In genomic region chr4:83013931-83014330, GRCh38 we compare ENCODE assay signal across 10 cellular contexts. TPM values are rescaled to one million over a fixed set of nuclear protein-coding genes. Genes with fewer than 3 reads are reported as not detected.
DNase-seq lines count a peak whose midpoint lies in the region; ATAC-seq, FAIRE-seq and TF ChIP-seq lines count a peak whose summit lies in the region.
"Had no signal": no experiment of that assay in that cellular context is flagged by ENCODE, and none has a peak within 500 bp of the region (broad histone marks: within the 10 kb centered on the region; RNA-seq: fewer than 3 reads in every experiment).

No MANE protein-coding gene starts in this region.

- H3K27me3 ChIP-seq in heart left ventricle (no peaks in the 10 kb centered on the region), right lobe of liver (no peaks in the 10 kb centered on the region), upper lobe of left lung (no peaks in the 10 kb centered on the region), small intestine (ENCODE audit: control insufficient read depth in 2 of 2, insufficient read depth in 2 of 2, low read length in 2 of 2) (no peaks in the 10 kb centered on the region), ovary (no peaks in the 10 kb centered on the region)

- no peaks in the 10 kb centered on the region for H3K9me3 ChIP-seq in heart left ventricle
- no peaks in the 10 kb centered on the region for H3K9me3 ChIP-seq in right lobe of liver
- H3K9me3 ChIP-seq in upper lobe of left lung: no peaks in the 10 kb centered on the region
- H3K9me3 ChIP-seq in small intestine (ENCODE audit: control insufficient read depth, low read depth): no peaks in the 10 kb centered on the region
- H3K9me3 ChIP-seq in ovary: no peaks in the 10 kb centered on the region

- peaks cover 0 to 36% (median 17%) of the 10 kb centered on the region in 12 donors for H3K4me1 ChIP-seq in heart left ventricle
- H3K4me1 ChIP-seq in right lobe of liver: peaks cover 0 to 22% (median 10%) of the 10 kb centered on the region in 4 donors
- H3K4me1 ChIP-seq in upper lobe of left lung: peaks cover 23 to 34% (median 25%) of the 10 kb centered on the region in 4 donors
- peaks cover 0 to 4% of the 10 kb centered on the region in 2 donors for H3K4me1 ChIP-seq in small intestine (ENCODE audit: control insufficient read depth in 2 of 2, insufficient read depth in 1 of 2, low read depth in 1 of 2, low read length in 1 of 2)
- H3K4me1 ChIP-seq in ovary (ENCODE audit: insufficient read depth): no peaks in the 10 kb centered on the region

- H3K36me3 Mint-ChIP-seq in activated CD4-positive, alpha-beta memory T cell treated with anti-CD3 and anti-CD28 coated beads for 36 hours: peaks cover 5% of the 10 kb centered on the region

- DNase-seq in heart left ventricle (no peak), cardiac septum (ENCODE audit: low spot score) (no peak), right lobe of liver (no peak), upper lobe of left lung (no peak), small intestine (no peak), ovary (no peak)
- no peak for DNase-seq in activated CD4-positive, alpha-beta memory T cell treated with anti-CD3 and anti-CD28 coated beads for 36 hours
- DNase-seq: central memory CD4-positive, alpha-beta T cell; occipital lobe had no signal

- POLR2A ChIA-PET in activated CD4-positive, alpha-beta memory T cell treated with anti-CD3 and anti-CD28 coated beads for 36 hours (lab: Charles Lee): interaction anchor here (0.8 kb wide), 1 partner anchor 123 kb away, joined by 3 read pairs; the partner anchor contains the start of gene SEC31A

- H3K4me3 Mint-ChIP-seq in activated CD4-positive, alpha-beta memory T cell treated with anti-CD3 and anti-CD28 coated beads for 36 hours: peak overlapping the region; percentile 92

- H3K4me3 ChIP-seq in heart left ventricle (peak overlapping the region in 8 of 12 donors; percentile 61 to 94 (median 73)), right lobe of liver (peak overlapping the region in 2 of 3 donors; percentile 70 to 85), upper lobe of left lung (peak overlapping the region in 3 of 4 donors; percentile 65 to 92 (median 82)), small intestine (ENCODE audit: low read depth in 1 of 2, low read length in 2 of 2) (no peak overlapping the region), ovary (no peak overlapping the region)

- H3K9me3 Mint-ChIP-seq in activated CD4-positive, alpha-beta memory T cell treated with anti-CD3 and anti-CD28 coated beads for 36 hours: no peaks in the 10 kb centered on the region

- H3K27ac Mint-ChIP-seq in activated CD4-positive, alpha-beta memory T cell treated with anti-CD3 and anti-CD28 coated beads for 36 hours: no peak overlapping the region

- CTCF ChIA-PET in activated CD4-positive, alpha-beta memory T cell treated with anti-CD3 and anti-CD28 coated beads for 36 hours (lab: Charles Lee): interaction anchor here (1.2 to 1.9 kb wide), 2 partner anchors 21 to 61 kb away, joined by 3 to 12 read pairs; partner anchors contain the start of gene COPS4

- TF ChIP-seq POLR2A in heart left ventricle (IDR thresholded peaks at IDR 0.05): no peak
- no peak for TF ChIP-seq POLR2A in right lobe of liver (IDR thresholded peaks at IDR 0.05)
- no peak for TF ChIP-seq POLR2A in upper lobe of left lung (IDR thresholded peaks at IDR 0.05)
- TF ChIP-seq POLR2A in ovary (IDR thresholded peaks at IDR 0.05): no peak

- H3K36me3 ChIP-seq in heart left ventricle (no peaks in the 10 kb centered on the region), right lobe of liver (no peaks in the 10 kb centered on the region), upper lobe of left lung (no peaks in the 10 kb centered on the region), small intestine (ENCODE audit: control insufficient read depth in 2 of 2, insufficient read depth in 2 of 2, low read length in 2 of 2) (no peaks in the 10 kb centered on the region), ovary (no peaks in the 10 kb centered on the region)

- TF ChIP-seq EP300 in upper lobe of left lung (IDR thresholded peaks at IDR 0.05): no peak
- no peak for TF ChIP-seq EP300 in ovary (IDR thresholded peaks at IDR 0.05)

- peak overlapping the region in 11 of 12 donors; percentile 62 to 95 (median 79) for H3K27ac ChIP-seq in heart left ventricle
- H3K27ac ChIP-seq in right lobe of liver: peak overlapping the region in 2 of 3 donors; percentile 52 to 63
- H3K27ac ChIP-seq in upper lobe of left lung: peak overlapping the region in 2 of 4 donors; percentile 80 to 93
- no peak overlapping the region for H3K27ac ChIP-seq in small intestine (ENCODE audit: low read depth in 1 of 2, low read length in 1 of 2)
- H3K27ac ChIP-seq in ovary: no peak overlapping the region

- no peaks in the 10 kb centered on the region for H3K27me3 Mint-ChIP-seq in activated CD4-positive, alpha-beta memory T cell treated with anti-CD3 and anti-CD28 coated beads for 36 hours

- ATAC-seq in heart left ventricle (no peak), right lobe of liver (no peak), upper lobe of left lung (ENCODE audit: low FRiP score in 2 of 2) (no peak), GM21367 (IDR thresholded peaks at IDR 0.05; ENCODE audit: unreplicated experiment) (no peak)

- no peak for FAIRE-seq in small intestine (lab: Jason Lieb, UNC)

- H3K4me1 Mint-ChIP-seq in activated CD4-positive, alpha-beta memory T cell treated with anti-CD3 and anti-CD28 coated beads for 36 hours (ENCODE audit: low read depth): peaks cover 28% of the 10 kb centered on the region

- intact Hi-C loops in heart left ventricle (cut with DNase I) (loop anchor here in 9 of 10 donors (1.0 to 10.0 kb wide), 10 partner anchors 20 to 642 kb away; partner anchors contain the start of genes THAP9 (in 6 of the 9), COPS4 (in 5 of the 9), ENOPH1 (in 1 of the 9) and HNRNPD (in 1 of the 9)), cardiac septum (cut with DNase I) (loop anchor here (1.0 to 10.0 kb wide), 5 partner anchors 20 to 729 kb away; partner anchors contain the start of genes ENOPH1, HNRNPD, HNRNPDL and THAP9), right lobe of liver (cut with DNase I) (no loop called here), ovary (cut with DNase I) (loop anchor here in 3 of 4 donors (5.0 to 10.0 kb wide), 3 partner anchors 109 to 122 kb away; partner anchors contain the start of genes SEC31A (in 2 of the 3) and THAP9 (in 1 of the 3))
- intact Hi-C loops in activated CD4-positive, alpha-beta memory T cell treated with anti-CD3 and anti-CD28 coated beads for 36 hours (cut with micrococcal nuclease): loop anchor here (1.0 to 2.0 kb wide), 6 partner anchors 20 to 270 kb away; partner anchors contain the start of gene COQ2

- TF ChIP-seq CTCF in heart left ventricle (IDR thresholded peaks at IDR 0.05): no peak
- TF ChIP-seq CTCF in right lobe of liver (IDR thresholded peaks at IDR 0.05): no peak
- TF ChIP-seq CTCF in upper lobe of left lung (IDR thresholded peaks at IDR 0.05): no peak
- TF ChIP-seq CTCF in ovary (IDR thresholded peaks at IDR 0.05): no peak

RNA-seq across cellular contexts. Expression of gene LIN54, which starts 3.3 kb away (rescaled TPM):
- total RNA-seq in heart left ventricle: 10 to 100 TPM in 2 of 9 donors, 1 to 10 TPM in 7; 6.3 to 11.4 (median 7.2) TPM
- 1 to 10 TPM; 1.6 to 5.1 TPM for polyA plus RNA-seq in heart left ventricle
- 7.4 TPM for total RNA-seq in cardiac septum
- total RNA-seq in activated CD4-positive, alpha-beta memory T cell treated with anti-CD3 and anti-CD28 coated beads for 36 hours: 10 to 100 TPM; 21.5 to 22.7 TPM
- 1 to 10 TPM; 5.4 to 8.1 (median 6.0) TPM for total RNA-seq in right lobe of liver
- 10 to 100 TPM in 2 of 6 donors, 1 to 10 TPM in 4; 4.2 to 11.7 (median 9.5) TPM for total RNA-seq in upper lobe of left lung
- 1 to 10 TPM; 3.0 to 4.7 (median 3.4) TPM for polyA plus RNA-seq in small intestine
- 10 to 100 TPM in 1 of 7 donors, 1 to 10 TPM in 6; 5.6 to 10.0 (median 8.0) TPM for total RNA-seq in ovary
- 1 to 10 TPM; 3.8 to 7.4 TPM for polyA plus RNA-seq in ovary

RNA-seq across cellular contexts. Expression of gene COPS4, which starts 21.1 kb away (rescaled TPM):
- total RNA-seq in heart left ventricle: 10 to 100 TPM; 47.6 to 67.2 (median 54.5) TPM
- 10 to 100 TPM; 13.0 to 64.5 TPM for polyA plus RNA-seq in heart left ventricle
- 47.1 TPM for total RNA-seq in cardiac septum
- 10 to 100 TPM; 38.5 to 40.6 TPM for total RNA-seq in activated CD4-positive, alpha-beta memory T cell treated with anti-CD3 and anti-CD28 coated beads for 36 hours
- total RNA-seq in right lobe of liver: 10 to 100 TPM; 11.1 to 18.9 (median 14.7) TPM
- 10 to 100 TPM in 5 of 6 donors, 1 to 10 TPM in 1; 9.4 to 50.9 (median 33.3) TPM for total RNA-seq in upper lobe of left lung
- 10 to 100 TPM; 23.5 to 34.5 (median 28.4) TPM for polyA plus RNA-seq in small intestine
- 10 to 100 TPM; 30.7 to 43.2 (median 34.1) TPM for total RNA-seq in ovary
- polyA plus RNA-seq in ovary: 10 to 100 TPM; 32.4 to 45.3 TPM

Comparison
In these comparisons a context has a peak if more than half of its experiments do, and no peak if none do; other contexts are left out.
1. H3K27ac ChIP-seq: peak in heart left ventricle (11 of 12) and right lobe of liver (2 of 3); none in small intestine (0 of 2) and ovary (0 of 2).
2. H3K4me3 ChIP-seq: peak in heart left ventricle (8 of 12), right lobe of liver (2 of 3) and upper lobe of left lung (3 of 4); none in small intestine (0 of 2) and ovary (single experiment).
3. intact Hi-C loops: an anchor here in heart left ventricle (1.0 to 10.0 kb wide), cardiac septum (1.0 to 10.0 kb wide), activated CD4-positive, alpha-beta memory T cell treated with anti-CD3 and anti-CD28 coated beads for 36 hours (1.0 to 2.0 kb wide) and ovary (5.0 to 10.0 kb wide); none called in right lobe of liver.